Comparison of ENCODE assay signal across 16 cellular contexts in genomic region chr1:227889863-227890405, GRCh38. TPM values are rescaled to one million over a fixed set of nuclear protein-coding genes. Genes with fewer than 3 reads are reported as not detected.
DNase-seq lines count a peak whose midpoint lies in the region; ATAC-seq and TF ChIP-seq lines count a peak whose summit lies in the region.
"Had no signal": no experiment of that assay in that cellular context is flagged by ENCODE, and none has a peak within 500 bp of the region (broad histone marks: within the 10 kb centered on the region; RNA-seq: fewer than 3 reads in every experiment).

No MANE protein-coding gene starts in this region.

- no peaks in the 10 kb centered on the region for H3K9me3 ChIP-seq in stomach
- H3K9me3 ChIP-seq in SK-N-SH, result no peaks in the 10 kb centered on the region

- H3K9ac ChIP-seq in SK-N-SH, result no peak overlapping the region

- no peaks in the 10 kb centered on the region for H3K79me2 ChIP-seq in SK-N-SH (ENCODE audit: insufficient read depth)

- H3K4me1 Mint-ChIP-seq in activated naive CD4-positive, alpha-beta T cell treated with anti-CD3 and anti-CD28 coated beads, Interleukin-2, amount 10 ng/mL, durations not matched to agents 7 days and 5 days, result peaks cover 26% of the 10 kb centered on the region

- no peak for TF ChIP-seq CTCF in stomach (IDR thresholded peaks at IDR 0.05)
- no peak for TF ChIP-seq CTCF in SK-N-SH (IDR thresholded peaks at IDR 0.05)

- no peak overlapping the region for H2AFZ ChIP-seq in SK-N-SH (ENCODE audit: low read depth)

- intact Hi-C loops in stomach (cut with DNase I; ENCODE audit: low total_unique reads), result no loop called here

- no peak for TF ChIP-seq RAD21 in SK-N-SH (IDR thresholded peaks at IDR 0.05; ENCODE audit: low read length)

- no peak overlapping the region for H3K4me3 Mint-ChIP-seq in activated naive CD4-positive, alpha-beta T cell treated with anti-CD3 and anti-CD28 coated beads, Interleukin-2, amount 10 ng/mL, durations not matched to agents 7 days and 5 days
- H3K4me3 Mint-ChIP-seq: activated naive CD4-positive, alpha-beta T cell treated with anti-CD3 and anti-CD28 coated beads, Interleukin-2, amount 50 U/mL, for 24 hours had no signal

- CTCF ChIA-PET in activated naive CD4-positive, alpha-beta T cell treated with anti-CD3 and anti-CD28 coated beads, Interleukin-2, amount 10 ng/mL, durations not matched to agents 7 days and 5 days (lab: Charles Lee), result no interaction called here
- CTCF ChIA-PET in SK-N-SH (lab: Yijun Ruan, JAX), result no interaction called here

- H3K36me3 ChIP-seq in stomach (no peaks in the 10 kb centered on the region), SK-N-SH (replicated peaks in 1 of 2; ENCODE audit: control insufficient read depth in 1 of 2, insufficient read depth in 2 of 2, low read length in 1 of 2) (no peaks in the 10 kb centered on the region)
- H3K36me3 ChIP-seq: brain microvascular endothelial cell had no signal

- no peaks in the 10 kb centered on the region for H3K9me2 ChIP-seq in SK-N-SH

- H3K4me3 ChIP-seq in stomach, result no peak overlapping the region
- no peak overlapping the region for H3K4me3 ChIP-seq in SK-N-SH (ENCODE audit: low read depth in 2 of 2, low read length in 1 of 2)

- 77 to 84% (median 79%) methylated on average over 12 to 13 of the region's 13 CpGs for WGBS in stomach, 5 donors
- WGBS in SK-N-SH (ENCODE audit: low lambda C conversion rate), result 9% methylated on average over 3 of the region's 13 CpGs

- no peak overlapping the region for H3K27ac Mint-ChIP-seq in activated naive CD4-positive, alpha-beta T cell treated with anti-CD3 and anti-CD28 coated beads, Interleukin-2, amount 10 ng/mL, durations not matched to agents 7 days and 5 days
- H3K27ac Mint-ChIP-seq: activated naive CD4-positive, alpha-beta T cell treated with anti-CD3 and anti-CD28 coated beads, Interleukin-2, amount 50 U/mL, for 24 hours had no signal

- H3K4me2 ChIP-seq in SK-N-SH, result no peak overlapping the region

- H3K4me1 ChIP-seq in stomach (peaks cover 25 to 27% (median 26%) of the 10 kb centered on the region in 4 donors), SK-N-SH (ENCODE audit: control insufficient read depth in 1 of 2, insufficient read depth in 2 of 2, low read depth in 1 of 2, low read length in 1 of 2) (no peaks in the 10 kb centered on the region; a peak in 1 of 4 replicates)

- no peak for TF ChIP-seq EP300 in stomach (IDR thresholded peaks at IDR 0.05)
- no peak for TF ChIP-seq EP300 in SK-N-SH (IDR thresholded peaks at IDR 0.05; ENCODE audit: borderline replicate concordance in 1 of 2, low read depth in 1 of 2, low read length in 1 of 2)

- no peaks in the 10 kb centered on the region for H3K36me3 Mint-ChIP-seq in activated naive CD4-positive, alpha-beta T cell treated with anti-CD3 and anti-CD28 coated beads, Interleukin-2, amount 10 ng/mL, durations not matched to agents 7 days and 5 days
- H3K36me3 Mint-ChIP-seq: activated naive CD4-positive, alpha-beta T cell treated with anti-CD3 and anti-CD28 coated beads, Interleukin-2, amount 50 U/mL, for 24 hours had no signal

- H3K27ac ChIP-seq in stomach, result peak overlapping the region in 1 of 5 donors; percentile 91
- H3K27ac ChIP-seq in SK-N-SH (ENCODE audit: low read depth in 2 of 2, low read length in 1 of 2), result no peak overlapping the region
- H3K27ac ChIP-seq: brain microvascular endothelial cell, HL-60 had no signal

- no peak for TF ChIP-seq POLR2A in stomach (IDR thresholded peaks at IDR 0.05)

- H3F3A ChIP-seq in SK-N-SH (replicated peaks; ENCODE audit: insufficient read depth), result no peaks in the 10 kb centered on the region

- peaks cover 4% of the 10 kb centered on the region for H3K27me3 Mint-ChIP-seq in activated naive CD4-positive, alpha-beta T cell treated with anti-CD3 and anti-CD28 coated beads, Interleukin-2, amount 10 ng/mL, durations not matched to agents 7 days and 5 days
- H3K27me3 Mint-ChIP-seq: activated naive CD4-positive, alpha-beta T cell treated with anti-CD3 and anti-CD28 coated beads, Interleukin-2, amount 50 U/mL, for 24 hours had no signal

- no peak for ATAC-seq in HG03025 (IDR thresholded peaks at IDR 0.05; ENCODE audit: low FRiP score, unreplicated experiment)
- ATAC-seq: left colon had no signal

- no peaks in the 10 kb centered on the region for H3K9me3 Mint-ChIP-seq in activated naive CD4-positive, alpha-beta T cell treated with anti-CD3 and anti-CD28 coated beads, Interleukin-2, amount 10 ng/mL, durations not matched to agents 7 days and 5 days
- H3K9me3 Mint-ChIP-seq: activated naive CD4-positive, alpha-beta T cell treated with anti-CD3 and anti-CD28 coated beads, Interleukin-2, amount 50 U/mL, for 24 hours had no signal

- H4K20me1 ChIP-seq in SK-N-SH (ENCODE audit: insufficient read depth), result no peaks in the 10 kb centered on the region

- POLR2A ChIA-PET in SK-N-SH (lab: Yijun Ruan, JAX), result no interaction called here

- H3K27me3 ChIP-seq in stomach, result peaks cover 0 to 23% (median 15%) of the 10 kb centered on the region in 3 donors
- H3K27me3 ChIP-seq in SK-N-SH (ENCODE audit: insufficient read depth), result no peaks in the 10 kb centered on the region
- H3K27me3 ChIP-seq: brain microvascular endothelial cell had no signal

- peak; percentile 19 for DNase-seq in activated naive CD4-positive, alpha-beta T cell treated with anti-CD3 and anti-CD28 coated beads, Interleukin-2, amount 10 ng/mL, durations not matched to agents 7 days and 5 days
- DNase-seq in activated naive CD4-positive, alpha-beta T cell treated with anti-CD3 and anti-CD28 coated beads, Interleukin-2, amount 50 U/mL, for 16 hours, result no peak
- DNase-seq in activated effector memory CD4-positive, alpha-beta T cell treated with anti-CD3 and anti-CD28 coated beads, Interleukin-2, amount 50 U/mL, for 16 hours, result peak; percentile 60
- DNase-seq in mesenteric fat pad (ENCODE audit: low spot score) (peak; percentile 85), stomach (peak; percentile 19), SK-N-SH (no peak), inferior parietal cortex (ENCODE audit: extremely low spot score) (no peak)
- DNase-seq: brain microvascular endothelial cell, EL, KG1, NCI-H69, retina had no signal

TF ChIP-seq in SK-N-SH, 30 proteins besides CTCF, POLR2A, EP300 and RAD21 (continues in another document):
- TF ChIP-seq IRF3 (IDR thresholded peaks at IDR 0.05; ENCODE audit: low read depth, low read length), result no peak
- TF ChIP-seq POLR2AphosphoS5 (IDR thresholded peaks at IDR 0.05; ENCODE audit: low read depth, low read length), result no peak
- TF ChIP-seq TCF12 (IDR thresholded peaks at IDR 0.05), result no peak
- no peak for TF ChIP-seq MAX (IDR thresholded peaks at IDR 0.05; ENCODE audit: low read depth)
- no peak for TF ChIP-seq PBX3 (IDR thresholded peaks at IDR 0.05)
- no peak for TF ChIP-seq USF1 (IDR thresholded peaks at IDR 0.05; ENCODE audit: borderline replicate concordance, low read depth)
- TF ChIP-seq MEF2A (IDR thresholded peaks at IDR 0.05; ENCODE audit: borderline replicate concordance, low read depth), result no peak
- TF ChIP-seq FOXJ3 (CRISPR knock-in tag; IDR thresholded peaks at IDR 0.05), result no peak
- TF ChIP-seq MXI1 (IDR thresholded peaks at IDR 0.05; ENCODE audit: low read depth, low read length), result no peak
- no peak for TF ChIP-seq TEAD4 (IDR thresholded peaks at IDR 0.05; ENCODE audit: borderline replicate concordance, insufficient read depth)
- no peak for TF ChIP-seq NFIC (IDR thresholded peaks at IDR 0.05; ENCODE audit: borderline replicate concordance)
- TF ChIP-seq RFX5 (IDR thresholded peaks at IDR 0.05; ENCODE audit: low read length), result no peak
- no peak for TF ChIP-seq TAF1 (IDR thresholded peaks at IDR 0.05; ENCODE audit: borderline replicate concordance, low read depth, low read length)

RNA-seq across cellular contexts. Expression of gene WNT9A, which starts 57.8 kb away (rescaled TPM):
- total RNA-seq in mesenteric fat pad (1.3 TPM), stomach (10 to 100 TPM in 1 of 5 donors, 1 to 10 TPM in 4; 1.7 to 22.2 (median 4.3) TPM)
- polyA plus RNA-seq in stomach (1 to 10 TPM; 1.1 to 2.0 (median 1.1) TPM), SK-N-SH (2012; rRNA removed) (0.31 and 0.36 TPM in 2 replicates)
- 0.26 and 0.31 TPM in 2 replicates for polyA plus RNA-seq in SK-N-SH (2012; cell fraction: cytosol; rRNA removed)
- 0.50 and 0.67 TPM in 2 replicates for polyA plus RNA-seq in SK-N-SH (2012; cell fraction: nucleus; rRNA removed)

Comparison
In these comparisons a context has a peak if more than half of its experiments do, and no peak if none do; other contexts are left out.
1. DNase-seq: peak in activated naive CD4-positive, alpha-beta T cell treated with anti-CD3 and anti-CD28 coated beads, Interleukin-2, amount 10 ng/mL, durations not matched to agents 7 days and 5 days (single experiment), activated effector memory CD4-positive, alpha-beta T cell treated with anti-CD3 and anti-CD28 coated beads, Interleukin-2, amount 50 U/mL, for 16 hours (single experiment), mesenteric fat pad (single experiment) and stomach (single experiment); none in activated naive CD4-positive, alpha-beta T cell treated with anti-CD3 and anti-CD28 coated beads, Interleukin-2, amount 50 U/mL, for 16 hours (single experiment), SK-N-SH (single experiment) and inferior parietal cortex (single experiment).